Comparison of ENCODE assay signal across 13 cellular contexts in the genomic region with DNA sequence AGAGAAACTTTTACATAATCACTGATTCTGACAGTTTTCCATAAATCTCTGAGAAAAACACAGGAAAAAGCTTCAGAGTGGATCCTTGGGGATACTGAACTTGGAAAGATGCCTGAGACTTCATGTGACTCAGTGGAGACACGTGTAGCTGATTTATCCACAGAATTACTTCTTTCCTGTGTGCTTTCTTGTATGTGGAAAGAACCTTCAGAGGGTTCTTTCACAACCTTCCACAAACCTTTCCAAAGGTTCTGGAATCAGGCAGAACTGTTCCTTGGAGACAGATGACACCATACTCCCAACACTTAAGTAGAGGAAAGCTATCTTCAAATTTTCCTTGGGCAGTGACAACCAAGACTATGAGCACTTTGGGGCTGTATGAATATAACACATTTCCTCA.
DNase-seq lines count a peak whose midpoint lies in the region; ATAC-seq and TF ChIP-seq lines count a peak whose summit lies in the region.
"Had no signal": no experiment of that assay in that cellular context is flagged by ENCODE, and none has a peak within 500 bp of the region (broad histone marks: within the 10 kb centered on the region; RNA-seq: fewer than 3 reads in every experiment).

No MANE protein-coding gene starts in this region.

- H3K27ac ChIP-seq in sigmoid colon (peak overlapping the region in 3 of 4 donors; percentile 1 to 42 (median 36)), Peyer's patch (peak overlapping the region in 1 of 4 donors; percentile 32)
- H3K27ac ChIP-seq: KMS-11 had no signal

- no peak for TF ChIP-seq POLR2A in sigmoid colon (IDR thresholded peaks at IDR 0.05)
- TF ChIP-seq POLR2A in Peyer's patch (IDR thresholded peaks at IDR 0.05): no peak

- no peaks in the 10 kb centered on the region for H3K27me3 ChIP-seq in sigmoid colon
- no peaks in the 10 kb centered on the region for H3K27me3 ChIP-seq in Peyer's patch

- H3K36me3 ChIP-seq in sigmoid colon: no peaks in the 10 kb centered on the region
- H3K36me3 ChIP-seq in Peyer's patch: no peaks in the 10 kb centered on the region

- peak; percentile 87 for DNase-seq in EH (ENCODE audit: low read depth)
- peak; percentile 98 for DNase-seq in amniotic epithelial cell (ENCODE audit: low read depth)
- peak; percentile 28 for DNase-seq in glomerular visceral epithelial cell (ENCODE audit: extremely low spot score)
- DNase-seq in sigmoid colon: peak; percentile 76
- no peak for DNase-seq in DMS153 treated with DMSO at 0.1 percent for 48 hours (lab: John Stamatoyannopoulos, UW; ENCODE audit: unreplicated experiment)
- no peak for DNase-seq in NCI-H524 (lab: John Stamatoyannopoulos, UW)
- no peak for DNase-seq in Peyer's patch
- DNase-seq: activated CD8-positive, alpha-beta memory T cell treated with anti-CD3 and anti-CD28 coated beads for 24 hours; effector CD4-positive, alpha-beta T cell; NCI-H2029 treated with DMSO at 0.1 percent for 48 hours had no signal

- no peak for TF ChIP-seq EP300 in sigmoid colon (IDR thresholded peaks at IDR 0.05)

- no peak for ATAC-seq in GM18502 (IDR thresholded peaks at IDR 0.05; ENCODE audit: poor library complexity, unreplicated experiment)
- ATAC-seq: HCT116 had no signal

- WGBS in sigmoid colon, 2 donors: 59 to 62% methylated on average over 1 of the region's 1 CpG

- H3K4me1 ChIP-seq in sigmoid colon (peaks cover 0 to 12% (median 8%) of the 10 kb centered on the region in 4 donors), Peyer's patch (peaks cover 0 to 3% (median 0%) of the 10 kb centered on the region in 4 donors)

- intact Hi-C loops in sigmoid colon (cut with DNase I): loop anchor here (5.0 kb wide), 1 partner anchor 207 kb away; the partner anchor contains the start of gene RND3

- peaks cover 0 to 4% (median under 1%) of the 10 kb centered on the region in 4 donors for H3K9me3 ChIP-seq in sigmoid colon
- H3K9me3 ChIP-seq in Peyer's patch: no peaks in the 10 kb centered on the region

- TF ChIP-seq CTCF in sigmoid colon (IDR thresholded peaks at IDR 0.05): no peak
- no peak for TF ChIP-seq CTCF in Peyer's patch (IDR thresholded peaks at IDR 0.05)

- H3K4me3 ChIP-seq in sigmoid colon: no peak overlapping the region
- H3K4me3 ChIP-seq in Peyer's patch: no peak overlapping the region

Comparison
In these comparisons a context has a peak if more than half of its experiments do, and no peak if none do; other contexts are left out.
1. DNase-seq: peak in EH (single experiment), amniotic epithelial cell (single experiment), glomerular visceral epithelial cell (single experiment) and sigmoid colon (single experiment); none in DMS153 treated with DMSO at 0.1 percent for 48 hours (single experiment), NCI-H524 (0 of 2) and Peyer's patch (0 of 3).